Comparison of ENCODE assay signal across 14 cellular contexts in genomic region chr9:111178361-111179043, GRCh38.
DNase-seq lines count a peak whose midpoint lies in the region; ATAC-seq and TF ChIP-seq lines count a peak whose summit lies in the region.
"Had no signal": no experiment of that assay in that cellular context is flagged by ENCODE, and none has a peak within 500 bp of the region (broad histone marks: within the 10 kb centered on the region; RNA-seq: fewer than 3 reads in every experiment).

No MANE protein-coding gene starts in this region.

- H3K27me3 Mint-ChIP-seq in CD4-positive, alpha-beta memory T cell, result peaks cover 0 to 4% of the 10 kb centered on the region in 2 donors
- H3K27me3 Mint-ChIP-seq: activated CD4-positive, alpha-beta memory T cell treated with anti-CD3 and anti-CD28 coated beads, Interleukin-2, amount 10 ng/mL, durations not matched to agents 7 days and 5 days had no signal

- no peaks in the 10 kb centered on the region; the same call in 1 of the 2 replicates for H3K4me1 ChIP-seq in HEK293 (ENCODE audit: control insufficient read depth, insufficient read depth, low read length)
- H3K4me1 ChIP-seq in CD4-positive, alpha-beta memory T cell (ENCODE audit: insufficient read depth, low read length), result no peaks in the 10 kb centered on the region
- H3K4me1 ChIP-seq: adrenal gland had no signal

- ATAC-seq in HG03045 (IDR thresholded peaks at IDR 0.05; ENCODE audit: unreplicated experiment) (no peak), HG03175 (IDR thresholded peaks at IDR 0.05; ENCODE audit: unreplicated experiment) (no peak)

- H3K27me3 ChIP-seq in CD4-positive, alpha-beta memory T cell (ENCODE audit: insufficient read depth, low read length), result no peaks in the 10 kb centered on the region
- H3K27me3 ChIP-seq: adrenal gland had no signal

- CTCF ChIA-PET in HEK293 (lab: Yijun Ruan, JAX), result no interaction called here
- CTCF ChIA-PET in CD4-positive, alpha-beta memory T cell (lab: Charles Lee; ENCODE audit: partially characterized antibody), result no interaction called here

- H3K27ac Mint-ChIP-seq in CD4-positive, alpha-beta memory T cell, result no peak overlapping the region
- H3K27ac Mint-ChIP-seq: activated CD4-positive, alpha-beta memory T cell treated with anti-CD3 and anti-CD28 coated beads, Interleukin-2, amount 10 ng/mL, durations not matched to agents 7 days and 5 days had no signal

- H3K27ac ChIP-seq in HEK293 (ENCODE audit: extremely low read depth, low read depth, low read length), result no peak overlapping the region
- no peak overlapping the region for H3K27ac ChIP-seq in CD4-positive, alpha-beta memory T cell (ENCODE audit: low read depth, low read length)
- H3K27ac ChIP-seq: adrenal gland, epithelial cell of prostate had no signal

- no peaks in the 10 kb centered on the region for H3K4me1 Mint-ChIP-seq in CD4-positive, alpha-beta memory T cell
- H3K4me1 Mint-ChIP-seq: activated CD4-positive, alpha-beta memory T cell treated with anti-CD3 and anti-CD28 coated beads, Interleukin-2, amount 10 ng/mL, durations not matched to agents 7 days and 5 days had no signal

- no peaks in the 10 kb centered on the region for H3K36me3 ChIP-seq in HEK293 (ENCODE audit: control insufficient read depth in 2 of 2, insufficient read depth in 1 of 2, low read length in 2 of 2)
- no peaks in the 10 kb centered on the region for H3K36me3 ChIP-seq in CD4-positive, alpha-beta memory T cell (ENCODE audit: insufficient read depth, low read length)
- H3K36me3 ChIP-seq: adrenal gland had no signal

- peak; percentile 97 for DNase-seq in AG09309 (ENCODE audit: low read depth)
- DNase-seq in astrocyte of the cerebellum (ENCODE audit: low read depth), result peak; percentile 84
- DNase-seq in kidney glomerular epithelial cell (lab: John Stamatoyannopoulos, UW), result peak; percentile 99
- no peak for DNase-seq in stimulated activated naive CD4-positive, alpha-beta T cell (lab: John Stamatoyannopoulos, UW)
- no peak for DNase-seq in CD4-positive, alpha-beta memory T cell
- DNase-seq: activated CD4-positive, alpha-beta memory T cell treated with anti-CD3 and anti-CD28 coated beads, Interleukin-2, amount 10 ng/mL, durations not matched to agents 7 days and 5 days; adrenal gland; DMS79; KG1; NCI-H510A had no signal

- H3K36me3 Mint-ChIP-seq in CD4-positive, alpha-beta memory T cell, result no peaks in the 10 kb centered on the region

- POLR2A ChIA-PET in HEK293 (lab: Yijun Ruan, JAX), result no interaction called here
- POLR2A ChIA-PET in CD4-positive, alpha-beta memory T cell (lab: Charles Lee; ENCODE audit: partially characterized antibody), result no interaction called here

- intact Hi-C loops in CD4-positive, alpha-beta memory T cell (cut with micrococcal nuclease), result no loop called here

- no peak overlapping the region for H3K4me3 Mint-ChIP-seq in CD4-positive, alpha-beta memory T cell
- H3K4me3 Mint-ChIP-seq: activated CD4-positive, alpha-beta memory T cell treated with anti-CD3 and anti-CD28 coated beads, Interleukin-2, amount 10 ng/mL, durations not matched to agents 7 days and 5 days had no signal

- H3K4me3 ChIP-seq in AG09309 (ENCODE audit: control insufficient read depth, low read depth, low read length), result peak overlapping the region; percentile 4
- no peak overlapping the region for H3K4me3 ChIP-seq in HEK293 (ENCODE audit: low read depth, low read length)
- H3K4me3 ChIP-seq in astrocyte of the cerebellum (ENCODE audit: low read depth, low read length), result no peak overlapping the region
- no peak overlapping the region for H3K4me3 ChIP-seq in CD4-positive, alpha-beta memory T cell (ENCODE audit: low read length in 2 of 2)
- H3K4me3 ChIP-seq: adrenal gland had no signal

- no peaks in the 10 kb centered on the region for H3K9me3 ChIP-seq in HEK293 (ENCODE audit: control insufficient read depth, insufficient read depth, low read depth, low read length)
- H3K9me3 ChIP-seq in CD4-positive, alpha-beta memory T cell (ENCODE audit: control insufficient read depth in 1 of 2, low read length in 2 of 2), result no peaks in the 10 kb centered on the region
- H3K9me3 ChIP-seq: adrenal gland had no signal

- in situ Hi-C loops in astrocyte of the cerebellum (cut with HindIII; ENCODE audit: low sequenced_read_pairs), result no loop called here

- H3K9me3 Mint-ChIP-seq in CD4-positive, alpha-beta memory T cell, result peaks cover 0 to 9% (median 4%) of the 10 kb centered on the region in 8 donors
- H3K9me3 Mint-ChIP-seq: activated CD4-positive, alpha-beta memory T cell treated with anti-CD3 and anti-CD28 coated beads, Interleukin-2, amount 10 ng/mL, durations not matched to agents 7 days and 5 days had no signal

- TF ChIP-seq CTCF in AG09309 (IDR thresholded peaks at IDR 0.05; ENCODE audit: control insufficient read depth, insufficient read depth, low read depth, low read length, missing control alignments) (no peak), HEK293 (tag by site-specific recombination; IDR thresholded peaks at IDR 0.05) (no peak), astrocyte of the cerebellum (IDR thresholded peaks at IDR 0.05; ENCODE audit: low read depth, low read length, missing control alignments) (no peak)

TF ChIP-seq in HEK293, 187 proteins besides CTCF, POLR2A, EP300 and RAD21 (continues in another document):
- TF ChIP-seq, protein P1, sequence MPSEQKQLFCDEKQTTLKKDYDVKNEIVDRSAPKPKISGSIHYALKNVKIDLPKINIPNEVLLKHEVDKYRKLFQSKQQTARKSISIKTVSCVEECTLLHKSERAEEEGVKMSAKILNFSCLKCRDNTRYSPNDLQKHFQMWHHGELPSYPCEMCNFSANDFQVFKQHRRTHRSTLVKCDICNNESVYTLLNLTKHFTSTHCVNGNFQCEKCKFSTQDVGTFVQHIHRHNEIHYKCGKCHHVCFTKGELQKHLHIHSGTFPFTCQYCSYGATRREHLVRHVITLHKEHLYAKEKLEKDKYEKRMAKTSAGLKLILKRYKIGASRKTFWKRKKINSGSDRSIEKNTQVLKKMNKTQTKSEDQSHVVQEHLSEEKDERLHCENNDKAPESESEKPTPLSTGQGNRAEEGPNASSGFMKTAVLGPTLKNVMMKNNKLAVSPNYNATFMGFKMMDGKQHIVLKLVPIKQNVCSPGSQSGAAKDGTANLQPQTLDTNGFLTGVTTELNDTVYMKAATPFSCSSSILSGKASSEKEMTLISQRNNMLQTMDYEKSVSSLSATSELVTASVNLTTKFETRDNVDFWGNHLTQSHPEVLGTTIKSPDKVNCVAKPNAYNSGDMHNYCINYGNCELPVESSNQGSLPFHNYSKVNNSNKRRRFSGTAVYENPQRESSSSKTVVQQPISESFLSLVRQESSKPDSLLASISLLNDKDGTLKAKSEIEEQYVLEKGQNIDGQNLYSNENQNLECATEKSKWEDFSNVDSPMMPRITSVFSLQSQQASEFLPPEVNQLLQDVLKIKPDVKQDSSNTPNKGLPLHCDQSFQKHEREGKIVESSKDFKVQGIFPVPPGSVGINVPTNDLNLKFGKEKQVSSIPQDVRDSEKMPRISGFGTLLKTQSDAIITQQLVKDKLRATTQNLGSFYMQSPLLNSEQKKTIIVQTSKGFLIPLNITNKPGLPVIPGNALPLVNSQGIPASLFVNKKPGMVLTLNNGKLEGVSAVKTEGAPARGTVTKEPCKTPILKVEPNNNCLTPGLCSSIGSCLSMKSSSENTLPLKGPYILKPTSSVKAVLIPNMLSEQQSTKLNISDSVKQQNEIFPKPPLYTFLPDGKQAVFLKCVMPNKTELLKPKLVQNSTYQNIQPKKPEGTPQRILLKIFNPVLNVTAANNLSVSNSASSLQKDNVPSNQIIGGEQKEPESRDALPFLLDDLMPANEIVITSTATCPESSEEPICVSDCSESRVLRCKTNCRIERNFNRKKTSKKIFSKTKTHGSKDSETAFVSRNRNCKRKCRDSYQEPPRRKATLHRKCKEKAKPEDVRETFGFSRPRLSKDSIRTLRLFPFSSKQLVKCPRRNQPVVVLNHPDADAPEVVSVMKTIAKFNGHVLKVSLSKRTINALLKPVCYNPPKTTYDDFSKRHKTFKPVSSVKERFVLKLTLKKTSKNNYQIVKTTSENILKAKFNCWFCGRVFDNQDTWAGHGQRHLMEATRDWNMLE (tag by site-specific recombination; conservative IDR thresholded peaks at IDR 0.05; ENCODE audit: low read depth), result peak; percentile 37; the same call in 1 of the 2 replicates
- no peak for TF ChIP-seq ZNF248 (tag by site-specific recombination; IDR thresholded peaks at IDR 0.05)
- TF ChIP-seq PRDM6 (tag by site-specific recombination; IDR thresholded peaks at IDR 0.05), result peak; percentile 80
- TF ChIP-seq ZNF16 (tag by site-specific recombination; IDR thresholded peaks at IDR 0.05; ENCODE audit: low read depth), result no peak
- TF ChIP-seq ZBTB21 (tag by site-specific recombination; IDR thresholded peaks at IDR 0.05), result peak; percentile 62; the same call in 1 of the 2 replicates

Comparison
In these comparisons a context has a peak if more than half of its experiments do, and no peak if none do; other contexts are left out.
1. DNase-seq: peak in AG09309 (single experiment), astrocyte of the cerebellum (single experiment) and kidney glomerular epithelial cell (single experiment); none in stimulated activated naive CD4-positive, alpha-beta T cell (0 of 6) and CD4-positive, alpha-beta memory T cell (0 of 5).